Comparison of ENCODE assay signal across 8 cellular contexts in the genomic region with DNA sequence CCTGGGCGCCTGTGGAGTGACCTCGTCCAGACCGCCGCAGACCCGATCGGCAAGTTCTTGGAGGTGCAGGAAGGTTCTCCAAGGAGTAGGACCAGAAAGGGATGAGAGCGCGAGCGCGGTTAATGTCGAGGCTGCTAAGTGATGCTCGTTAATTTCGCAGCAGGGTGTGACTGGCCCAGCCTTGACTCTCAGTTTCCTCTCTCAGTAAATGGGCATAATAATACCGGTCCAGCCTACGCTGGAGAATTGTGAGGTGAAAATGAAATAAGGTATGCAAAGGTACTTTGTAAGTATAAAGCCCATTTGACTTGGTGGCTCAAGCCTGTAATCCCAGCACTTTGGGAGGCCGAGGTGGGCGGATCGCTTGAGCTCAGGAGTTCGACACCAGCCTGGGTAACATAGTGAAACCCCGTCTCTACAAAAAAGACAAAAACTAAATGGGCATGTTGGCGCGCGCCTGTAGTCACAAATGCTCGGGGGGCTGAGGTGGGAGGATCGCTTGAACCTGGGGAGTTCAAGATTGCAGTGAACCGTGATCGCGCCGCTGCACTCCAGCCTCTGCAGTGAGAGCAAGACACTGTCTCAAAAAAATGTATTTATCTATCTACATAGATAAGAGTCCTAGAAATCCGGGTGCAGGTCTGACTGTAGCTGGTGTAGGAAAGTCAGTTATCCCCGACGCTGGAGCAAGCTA. TPM values are rescaled to one million over a fixed set of nuclear protein-coding genes. Genes with fewer than 3 reads are reported as not detected.
DNase-seq lines count a peak whose midpoint lies in the region; ATAC-seq and TF ChIP-seq lines count a peak whose summit lies in the region.

No MANE protein-coding gene starts in this region.

- H3K79me2 ChIP-seq in DND-41 (ENCODE audit: insufficient read depth, low read length) (no peaks in the 10 kb centered on the region), hepatocyte (peaks cover 45% of the 10 kb centered on the region), smooth muscle cell (ENCODE audit: low read depth) (peaks cover 14% of the 10 kb centered on the region)

- no peaks in the 10 kb centered on the region for H4K20me1 ChIP-seq in DND-41 (ENCODE audit: insufficient read depth, low read length)
- H4K20me1 ChIP-seq in hepatocyte (ENCODE audit: insufficient read depth, poor library complexity, severe bottlenecking): no peaks in the 10 kb centered on the region
- H4K20me1 ChIP-seq in smooth muscle cell (ENCODE audit: low read depth): no peaks in the 10 kb centered on the region

- peak overlapping the region; percentile 77 for H3K4me2 ChIP-seq in DND-41 (ENCODE audit: insufficient read depth, low read length)
- peak overlapping the region; percentile 88 for H3K4me2 ChIP-seq in hepatocyte
- H3K4me2 ChIP-seq in smooth muscle cell: peak overlapping the region; percentile 82

- no peaks in the 10 kb centered on the region for H3F3A ChIP-seq in smooth muscle cell (ENCODE audit: low read depth)

- no peak for TF ChIP-seq CTCF in DND-41 (IDR thresholded peaks at IDR 0.05; ENCODE audit: borderline replicate concordance, extremely low read depth, low read length, poor library complexity, severe bottlenecking)
- no peak for TF ChIP-seq CTCF in hepatocyte (IDR thresholded peaks at IDR 0.05; ENCODE audit: poor library complexity)
- no peak for TF ChIP-seq CTCF in smooth muscle cell (IDR thresholded peaks at IDR 0.05; ENCODE audit: borderline replicate concordance, insufficient read depth, poor library complexity, severe bottlenecking)

- H3K27me3 Mint-ChIP-seq in activated T-cell treated with anti-CD3 and anti-CD28 coated beads, Interleukin-2, amount 50 U/mL, for 72 hours (ENCODE audit: low read depth): no peaks in the 10 kb centered on the region

- 27% methylated on average over 32 of the region's 32 CpGs for WGBS in hepatocyte (ENCODE audit: low lambda C conversion rate, missing lambda C conversion rate)
- WGBS in smooth muscle cell (ENCODE audit: low lambda C conversion rate): 25% methylated on average over 32 of the region's 32 CpGs

- peaks cover 6% of the 10 kb centered on the region for H3K27me3 ChIP-seq in DND-41 (ENCODE audit: insufficient read depth, low read length, poor library complexity)
- H3K27me3 ChIP-seq in hepatocyte: no peaks in the 10 kb centered on the region
- no peaks in the 10 kb centered on the region for H3K27me3 ChIP-seq in smooth muscle cell (ENCODE audit: low read depth)

- no peaks in the 10 kb centered on the region for H3K9me2 ChIP-seq in hepatocyte (replicated peaks; ENCODE audit: insufficient read depth)

- peaks cover 53% of the 10 kb centered on the region for H3K4me1 Mint-ChIP-seq in activated T-cell treated with anti-CD3 and anti-CD28 coated beads, Interleukin-2, amount 50 U/mL, for 72 hours (ENCODE audit: low read depth)

- H3K9ac ChIP-seq in DND-41 (ENCODE audit: low read depth, low read length): peak overlapping the region; percentile 66
- peak overlapping the region; percentile 97 for H3K9ac ChIP-seq in smooth muscle cell (ENCODE audit: low read depth)

- peak overlapping the region; percentile 97 for H2AFZ ChIP-seq in DND-41 (ENCODE audit: low read depth, low read length)
- peak overlapping the region; percentile 98 for H2AFZ ChIP-seq in hepatocyte
- peak overlapping the region; percentile 99 for H2AFZ ChIP-seq in smooth muscle cell (ENCODE audit: low read depth)

- DNase-seq in DND-41 (peak; percentile 5), hepatocyte (ENCODE audit: low spot score) (peak; percentile 8), smooth muscle cell (lab: John Stamatoyannopoulos, UW; ENCODE audit: unreplicated experiment) (no peak), iPS-NIHi11 (ENCODE audit: low spot score) (no peak)
- peak in 1 of 2 donors; percentile 2 for DNase-seq in activated T-cell treated with anti-CD3 and anti-CD28 coated beads, Interleukin-2, amount 50 U/mL, for 72 hours

- peak overlapping the region; percentile 60 to 94; a peak in 3 of 4 replicates for H3K4me3 ChIP-seq in DND-41 (ENCODE audit: low read depth in 1 of 2, low read length in 2 of 2)
- peak overlapping the region; percentile 94 for H3K4me3 ChIP-seq in hepatocyte
- H3K4me3 ChIP-seq in smooth muscle cell: peak overlapping the region; percentile 68

- no peaks in the 10 kb centered on the region for H3K9me3 Mint-ChIP-seq in activated T-cell treated with anti-CD3 and anti-CD28 coated beads, Interleukin-2, amount 50 U/mL, for 72 hours

- peak overlapping the region; percentile 87 to 94 for H3K4me3 Mint-ChIP-seq in activated T-cell treated with anti-CD3 and anti-CD28 coated beads, Interleukin-2, amount 50 U/mL, for 72 hours

- H3K9me3 ChIP-seq in DND-41 (ENCODE audit: insufficient read depth, low read length, severe bottlenecking) (no peaks in the 10 kb centered on the region), hepatocyte (ENCODE audit: low read depth) (no peaks in the 10 kb centered on the region), smooth muscle cell (replicated peaks; ENCODE audit: low read depth) (no peaks in the 10 kb centered on the region)

- H3K27ac ChIP-seq in DND-41 (ENCODE audit: low read length) (peak overlapping the region; percentile 55), hepatocyte (peak overlapping the region; percentile 98), smooth muscle cell (ENCODE audit: low read depth) (peak overlapping the region; percentile 84)

- H3K4me1 ChIP-seq in DND-41 (ENCODE audit: insufficient read depth, low read length) (peaks cover 27% of the 10 kb centered on the region), hepatocyte (ENCODE audit: insufficient read depth) (peaks cover 11% of the 10 kb centered on the region), smooth muscle cell (ENCODE audit: low read depth) (peaks cover 17% of the 10 kb centered on the region)

- ATAC-seq in DND-41 (ENCODE audit: insufficient read depth, low read depth): no peak; the same call in 2 of the 3 replicates
- peak; percentile 1 for ATAC-seq in HG03039 (IDR thresholded peaks at IDR 0.05; ENCODE audit: unreplicated experiment)
- peak in 1 of 2 donors; percentile 16 for ATAC-seq in activated T-cell treated with anti-CD3 and anti-CD28 coated beads, Interleukin-2, amount 50 U/mL, for 72 hours (replicated peaks in 1 of 2)
- no peak for ATAC-seq in HG03565 (IDR thresholded peaks at IDR 0.05; ENCODE audit: unreplicated experiment)
- no peak for ATAC-seq in GM19452 (IDR thresholded peaks at IDR 0.05; ENCODE audit: unreplicated experiment)

- no peaks in the 10 kb centered on the region for H3K36me3 ChIP-seq in DND-41 (ENCODE audit: insufficient read depth, low read length)
- no peaks in the 10 kb centered on the region for H3K36me3 ChIP-seq in hepatocyte (replicated peaks; ENCODE audit: insufficient read depth, low read depth)
- H3K36me3 ChIP-seq in smooth muscle cell (ENCODE audit: low read depth): no peaks in the 10 kb centered on the region

- H3K27ac Mint-ChIP-seq in activated T-cell treated with anti-CD3 and anti-CD28 coated beads, Interleukin-2, amount 50 U/mL, for 72 hours: peak overlapping the region; percentile 90

- no peaks in the 10 kb centered on the region for H3K36me3 Mint-ChIP-seq in activated T-cell treated with anti-CD3 and anti-CD28 coated beads, Interleukin-2, amount 50 U/mL, for 72 hours (ENCODE audit: insufficient read depth in 2 of 2)

RNA-seq across cellular contexts. Expression of a gene that starts 0.6 kb away (rescaled TPM):
- 10 to 100 TPM; 19.8 to 24.9 TPM for total RNA-seq in activated T-cell treated with anti-CD3 and anti-CD28 coated beads, Interleukin-2, amount 50 U/mL, for 72 hours
- total RNA-seq in hepatocyte: 17.0 and 27.1 TPM in 2 replicates
- polyA plus RNA-seq in hepatocyte: 11.3 and 13.0 TPM in 2 replicates
- total RNA-seq in smooth muscle cell: 12.5 and 15.4 TPM in 2 replicates
- 5.6 and 7.0 TPM in 2 replicates for polyA plus RNA-seq in smooth muscle cell

Comparison
In these comparisons a context has a peak if more than half of its experiments do, and no peak if none do; other contexts are left out.
1. DNase-seq: peak in DND-41 (single experiment) and hepatocyte (single experiment); none in smooth muscle cell (single experiment) and iPS-NIHi11 (single experiment).
2. Peak in every context shown above with its lines, with median percentiles within 50 percentile points of each other: H2AFZ ChIP-seq, H3K27ac ChIP-seq, H3K4me2 ChIP-seq and H3K4me3 ChIP-seq.